In genomic region chr1:183810756-183811155, GRCh38 we compare ENCODE assay signal across 17 cellular contexts. TPM values are rescaled to one million over a fixed set of nuclear protein-coding genes. Genes with fewer than 3 reads are reported as not detected.
DNase-seq lines count a peak whose midpoint lies in the region; ATAC-seq and TF ChIP-seq lines count a peak whose summit lies in the region.
"Had no signal": no experiment of that assay in that cellular context is flagged by ENCODE, and none has a peak within 500 bp of the region (broad histone marks: within the 10 kb centered on the region; RNA-seq: fewer than 3 reads in every experiment).

No MANE protein-coding gene starts in this region.

- CTCF ChIA-PET in PC-3 (lab: Charles Lee) = no interaction called here

- intact Hi-C loops in PC-3 (cut with micrococcal nuclease) (no loop called here), psoas muscle (cut with DNase I) (no loop called here), left lung (cut with DNase I) (no loop called here), right lobe of liver (cut with DNase I) (no loop called here)

- POLR2A ChIA-PET in PC-3 (lab: Charles Lee; ENCODE audit: unreplicated experiment) = no interaction called here

- H3K9me3 ChIP-seq in BLaER1 treated with 17β-estradiol and CSF1 and Interleukin-3, amounts not matched to agents 10 nM and 100 nM (replicated peaks in 1 of 11) = peaks cover 0 to 4% (median 0%) of the 10 kb centered on the region in 11 experiments; a peak in 3 of 22 replicates
- no peaks in the 10 kb centered on the region for H3K9me3 ChIP-seq in PC-3 (ENCODE audit: low read length)
- no peaks in the 10 kb centered on the region for H3K9me3 ChIP-seq in psoas muscle
- no peaks in the 10 kb centered on the region for H3K9me3 ChIP-seq in left lung
- no peaks in the 10 kb centered on the region for H3K9me3 ChIP-seq in right lobe of liver

- H3K4me1 ChIP-seq in BLaER1 treated with 17β-estradiol and CSF1 and Interleukin-3, amounts not matched to agents 10 nM and 100 nM = peaks cover 67 to 94% (median 85%) of the 10 kb centered on the region in 10 experiments
- peaks cover 27% of the 10 kb centered on the region for H3K4me1 ChIP-seq in PC-3 (ENCODE audit: insufficient read depth, low read length)
- peaks cover 4% of the 10 kb centered on the region for H3K4me1 ChIP-seq in psoas muscle
- H3K4me1 ChIP-seq in left lung = peaks cover 21 to 81% of the 10 kb centered on the region in 2 donors
- no peaks in the 10 kb centered on the region for H3K4me1 ChIP-seq in right lobe of liver

- no peaks in the 10 kb centered on the region for H3F3A ChIP-seq in PC-3 (ENCODE audit: low read length, unreplicated experiment)

- no peaks in the 10 kb centered on the region for H3K9me2 ChIP-seq in PC-3 (replicated peaks; ENCODE audit: low read length)

- peak overlapping the region; percentile 34 to 98 (median 87); a peak in 21 of 22 replicates for H3K4me2 ChIP-seq in BLaER1 treated with 17β-estradiol and CSF1 and Interleukin-3, amounts not matched to agents 10 nM and 100 nM
- H3K4me2 ChIP-seq in PC-3 (ENCODE audit: low read length) = no peak overlapping the region
- H3K4me2 ChIP-seq: GM23338 had no signal

- peaks cover 35 to 97% (median 67%) of the 10 kb centered on the region in 11 experiments for H3K36me3 ChIP-seq in BLaER1 treated with 17β-estradiol and CSF1 and Interleukin-3, amounts not matched to agents 10 nM and 100 nM
- H3K36me3 ChIP-seq in PC-3 (ENCODE audit: low read depth, low read length) (no peaks in the 10 kb centered on the region), psoas muscle (ENCODE audit: insufficient read depth in 1 of 2, low read depth in 1 of 2) (no peaks in the 10 kb centered on the region), left lung (no peaks in the 10 kb centered on the region), right lobe of liver (no peaks in the 10 kb centered on the region)

- H3K27ac ChIP-seq in BLaER1 treated with 17β-estradiol and CSF1 and Interleukin-3, amounts not matched to agents 10 nM and 100 nM = peak overlapping the region in 2 of 11 experiments; percentile 8 to 88; a peak in 2 of 22 replicates
- H3K27ac ChIP-seq in PC-3 (ENCODE audit: low read length) (no peak overlapping the region), psoas muscle (no peak overlapping the region), left lung (no peak overlapping the region), right lobe of liver (no peak overlapping the region)

- H4K20me1 ChIP-seq in BLaER1 treated with 17β-estradiol and CSF1 and Interleukin-3, amounts not matched to agents 10 nM and 100 nM = peaks cover 5 to 92% (median 50%) of the 10 kb centered on the region in 11 experiments; a peak in 17 of 22 replicates
- H4K20me1 ChIP-seq in PC-3 (ENCODE audit: low read length) = no peaks in the 10 kb centered on the region

- TF ChIP-seq POLR2A in right lobe of liver (IDR thresholded peaks at IDR 0.05) = no peak

- peak overlapping the region in 2 of 11 experiments; percentile 93 to 96; a peak in 4 of 22 replicates for H3K9ac ChIP-seq in BLaER1 treated with 17β-estradiol and CSF1 and Interleukin-3, amounts not matched to agents 10 nM and 100 nM
- H3K9ac ChIP-seq in PC-3 (ENCODE audit: low read length) = no peak overlapping the region

- TF ChIP-seq CTCF in PC-3 (conservative IDR thresholded peaks at IDR 0.05; ENCODE audit: low read depth, low read length) = no peak
- no peak for TF ChIP-seq CTCF in fibroblast of mammary gland (conservative IDR thresholded peaks at IDR 0.05; ENCODE audit: control insufficient read depth, insufficient read depth, low read depth, low read length)
- no peak for TF ChIP-seq CTCF in psoas muscle (IDR thresholded peaks at IDR 0.05)
- no peak for TF ChIP-seq CTCF in left lung (IDR thresholded peaks at IDR 0.05)
- no peak for TF ChIP-seq CTCF in right lobe of liver (IDR thresholded peaks at IDR 0.05)

- no peaks in the 10 kb centered on the region for H3K79me2 ChIP-seq in PC-3 (ENCODE audit: low read length)

- 86 to 93% (median 93%) methylated on average over 2 of the region's 2 CpGs for WGBS in psoas muscle, 3 donors
- WGBS in right lobe of liver (ENCODE audit: insufficient coverage, low coverage, low lambda C conversion rate, missing lambda C conversion rate) = 58% methylated on average over 2 of the region's 2 CpGs

- BruUV-seq in PC-3 (replicated peaks; lab: Mats Ljungman, UMichigan) = no TSS peak

- no peaks in the 10 kb centered on the region for H3K27me3 ChIP-seq in BLaER1 treated with 17β-estradiol and CSF1 and Interleukin-3, amounts not matched to agents 10 nM and 100 nM
- no peaks in the 10 kb centered on the region for H3K27me3 ChIP-seq in PC-3 (ENCODE audit: low read length)
- no peaks in the 10 kb centered on the region for H3K27me3 ChIP-seq in psoas muscle (ENCODE audit: insufficient read depth in 3 of 3, low read length in 2 of 3)
- H3K27me3 ChIP-seq in left lung = peaks cover 0 to under 1% of the 10 kb centered on the region in 2 donors
- H3K27me3 ChIP-seq in right lobe of liver = no peaks in the 10 kb centered on the region

- H3K4me3 ChIP-seq in BLaER1 treated with 17β-estradiol and CSF1 and Interleukin-3, amounts not matched to agents 10 nM and 100 nM = peak overlapping the region in 3 of 10 experiments; percentile 76 to 80 (median 76); a peak in 6 of 20 replicates
- H3K4me3 ChIP-seq in PC-3 (ENCODE audit: low read length) (no peak overlapping the region), fibroblast of mammary gland (ENCODE audit: control insufficient read depth, low read depth, low read length) (no peak overlapping the region), psoas muscle (peak overlapping the region; percentile 8), left lung (peak overlapping the region in 1 of 2 donors; percentile 0), right lobe of liver (no peak overlapping the region)
- H3K4me3 ChIP-seq: GM23338 had no signal

- ATAC-seq in PC-3 (no peak), psoas muscle (no peak), left lung (no peak), right lobe of liver (no peak)
- ATAC-seq: GM23338 had no signal

- DNase-seq in PC-3 (peak; percentile 5), fibroblast of mammary gland (ENCODE audit: low read depth) (peak; percentile 68), psoas muscle (no peak), ureter (ENCODE audit: low spot score) (no peak), left lung (no peak), right lobe of liver (no peak)
- DNase-seq in stimulated activated CD4-positive, alpha-beta T cell treated with anti-CD3 and anti-CD28 coated beads, Interleukin-2, amount 100 ng/mL, for 24 hours = no peak
- DNase-seq: ACHN; AML-193; CD4-positive, CD25-positive, alpha-beta regulatory T cell; KBM-7; NCI-H1436 treated with DMSO at 0.1 percent for 48 hours; NCI-H2081 treated with DMSO at 0.1 percent for 48 hours; NCI-H510A treated with DMSO at 0.1 percent for 48 hours; NCI-H82 had no signal

- no peak overlapping the region for H2AFZ ChIP-seq in PC-3 (ENCODE audit: low read length)
- H2AFZ ChIP-seq: GM23338 had no signal

RNA-seq across cellular contexts. Expression of gene RGL1, which starts 5.8 kb away (rescaled TPM):
- 1.5 and 1.9 TPM in 2 replicates for total RNA-seq in PC-3 (2014; rRNA removed)
- total RNA-seq in psoas muscle = 1 to 10 TPM; 3.9 to 6.8 (median 5.2) TPM
- polyA plus RNA-seq in psoas muscle = 1 to 10 TPM in 2 of 3 donors, under 1 TPM in 1; 0.93 to 1.3 (median 1.3) TPM
- 20.9 TPM for total RNA-seq in ureter
- 10 to 100 TPM; 33.7 to 52.6 TPM for total RNA-seq in left lung
- 10 to 100 TPM in 1 of 6 experiments, 1 to 10 TPM in 5; 5.5 to 13.1 (median 6.9) TPM for total RNA-seq in right lobe of liver

Comparison
In these comparisons a context has a peak if more than half of its experiments do, and no peak if none do; other contexts are left out.
1. DNase-seq: peak in PC-3 (single experiment) and fibroblast of mammary gland (single experiment); none in psoas muscle (0 of 2), stimulated activated CD4-positive, alpha-beta T cell treated with anti-CD3 and anti-CD28 coated beads, Interleukin-2, amount 100 ng/mL, for 24 hours (0 of 2), ureter (single experiment), left lung (0 of 2) and right lobe of liver (0 of 3).